In genomic region chr7:132472463-132473120, GRCh38 we compare ENCODE assay signal across 9 cellular contexts.
DNase-seq lines count a peak whose midpoint lies in the region; ATAC-seq and TF ChIP-seq lines count a peak whose summit lies in the region.
"Had no signal": no experiment of that assay in that cellular context is flagged by ENCODE, and none has a peak within 500 bp of the region (broad histone marks: within the 10 kb centered on the region; RNA-seq: fewer than 3 reads in every experiment).

No MANE protein-coding gene starts in this region.

- no peaks in the 10 kb centered on the region for H3K9me2 ChIP-seq in SK-N-SH

- peak overlapping the region in 1 of 2 experiments; percentile 63; a peak in 3 of 4 replicates for H3K27ac ChIP-seq in SK-N-SH (ENCODE audit: low read depth in 2 of 2, low read length in 1 of 2)

- H3K4me3 ChIP-seq in SK-N-SH (ENCODE audit: low read depth in 2 of 2, low read length in 1 of 2) = no peak overlapping the region
- no peak overlapping the region for H3K4me3 ChIP-seq in skeletal muscle cell (ENCODE audit: low read depth, low read length)
- no peak overlapping the region for H3K4me3 ChIP-seq in HAP-1

- H3K27me3 ChIP-seq in SK-N-SH (ENCODE audit: insufficient read depth) = peaks cover 3% of the 10 kb centered on the region; the same call in 1 of the 2 replicates
- no peaks in the 10 kb centered on the region for H3K27me3 ChIP-seq in HAP-1 (ENCODE audit: low read depth)

- H3K4me1 ChIP-seq in SK-N-SH (ENCODE audit: control insufficient read depth in 1 of 2, insufficient read depth in 2 of 2, low read depth in 1 of 2, low read length in 1 of 2) (peaks cover 14 to 60% of the 10 kb centered on the region in 2 experiments; a peak in 3 of 4 replicates), HAP-1 (no peaks in the 10 kb centered on the region)

- DNase-seq in H4 (ENCODE audit: low spot score) (peak; percentile 55), SK-N-SH (peak; percentile 77), Right ventricle myocardium superior (peak; percentile 78), skeletal muscle cell (ENCODE audit: low read depth) (peak; percentile 53), HAP-1 (ENCODE audit: low spot score in 2 of 2) (no peak), T-helper 9 cell (no peak)
- no peak for DNase-seq in activated CD4-positive, alpha-beta memory T cell treated with anti-CD3 and anti-CD28 coated beads for 36 hours
- DNase-seq: activated CD4-positive, alpha-beta T cell treated with anti-CD3 and anti-CD28 coated beads, Interleukin-2, amount 50 U/mL, for 4 hours had no signal

- no peak overlapping the region for H3K27ac Mint-ChIP-seq in activated CD4-positive, alpha-beta memory T cell treated with anti-CD3 and anti-CD28 coated beads for 36 hours

- H3K79me2 ChIP-seq in SK-N-SH (ENCODE audit: insufficient read depth) = no peaks in the 10 kb centered on the region

- H3K4me1 Mint-ChIP-seq in activated CD4-positive, alpha-beta memory T cell treated with anti-CD3 and anti-CD28 coated beads for 36 hours (ENCODE audit: low read depth) = peaks cover 11% of the 10 kb centered on the region

- 31% methylated on average over 10 of the region's 10 CpGs for WGBS in SK-N-SH (ENCODE audit: low lambda C conversion rate)

- H3K9me3 ChIP-seq in SK-N-SH (no peaks in the 10 kb centered on the region), HAP-1 (no peaks in the 10 kb centered on the region)

- H4K20me1 ChIP-seq in SK-N-SH (ENCODE audit: insufficient read depth) = no peaks in the 10 kb centered on the region

- H3K4me3 Mint-ChIP-seq in activated CD4-positive, alpha-beta memory T cell treated with anti-CD3 and anti-CD28 coated beads for 36 hours = no peak overlapping the region

- peak; percentile 98 for ATAC-seq in Right ventricle myocardium superior (ENCODE audit: poor library complexity)
- ATAC-seq in HG03039 (IDR thresholded peaks at IDR 0.05; ENCODE audit: unreplicated experiment) = no peak

- no peak overlapping the region for H3K4me2 ChIP-seq in SK-N-SH

- H3K36me3 ChIP-seq in SK-N-SH (replicated peaks in 1 of 2; ENCODE audit: control insufficient read depth in 1 of 2, insufficient read depth in 2 of 2, low read length in 1 of 2) (no peaks in the 10 kb centered on the region), HAP-1 (replicated peaks) (no peaks in the 10 kb centered on the region)

- TF ChIP-seq RAD21 in SK-N-SH (IDR thresholded peaks at IDR 0.05; ENCODE audit: low read length) = peak; percentile 29; the same call in 1 of the 2 replicates

- H3F3A ChIP-seq in SK-N-SH (replicated peaks; ENCODE audit: insufficient read depth) = no peaks in the 10 kb centered on the region

- in situ Hi-C loops in HAP-1 (cut with MboI; ENCODE audit: low sequenced_read_pairs) = no loop called here

- CTCF ChIA-PET in SK-N-SH (lab: Yijun Ruan, JAX) = interaction anchor here (1.3 to 2.8 kb wide), 12 partner anchors 8 to 527 kb away, joined by 3 to 13 read pairs (median 5); no protein-coding TSS in a partner anchor
- CTCF ChIA-PET in activated CD4-positive, alpha-beta memory T cell treated with anti-CD3 and anti-CD28 coated beads for 36 hours (lab: Charles Lee) = no interaction called here

- no peaks in the 10 kb centered on the region for H3K36me3 Mint-ChIP-seq in activated CD4-positive, alpha-beta memory T cell treated with anti-CD3 and anti-CD28 coated beads for 36 hours

- peaks cover 2% of the 10 kb centered on the region for H3K27me3 Mint-ChIP-seq in activated CD4-positive, alpha-beta memory T cell treated with anti-CD3 and anti-CD28 coated beads for 36 hours

- no peak overlapping the region for H2AFZ ChIP-seq in SK-N-SH (ENCODE audit: low read depth)

- H3K9ac ChIP-seq in SK-N-SH = no peak overlapping the region

- POLR2A ChIA-PET in SK-N-SH (lab: Yijun Ruan, JAX) = interaction anchor here (0.6 kb wide), 1 partner anchor 862 kb away, joined by 3 read pairs; no protein-coding TSS in a partner anchor
- POLR2A ChIA-PET in activated CD4-positive, alpha-beta memory T cell treated with anti-CD3 and anti-CD28 coated beads for 36 hours (lab: Charles Lee) = no interaction called here

- H3K9me3 Mint-ChIP-seq in activated CD4-positive, alpha-beta memory T cell treated with anti-CD3 and anti-CD28 coated beads for 36 hours = no peaks in the 10 kb centered on the region

- TF ChIP-seq CTCF in SK-N-SH (IDR thresholded peaks at IDR 0.05) = no peak

- peak in 1 of 2 experiments; percentile 84; a peak in 2 of 4 replicates for TF ChIP-seq EP300 in SK-N-SH (IDR thresholded peaks at IDR 0.05; ENCODE audit: borderline replicate concordance in 1 of 2, low read depth in 1 of 2, low read length in 1 of 2)

- intact Hi-C loops in Right ventricle myocardium superior (cut with DNase I) = no loop called here
- intact Hi-C loops in activated CD4-positive, alpha-beta memory T cell treated with anti-CD3 and anti-CD28 coated beads for 36 hours (cut with micrococcal nuclease) = no loop called here

TF ChIP-seq in SK-N-SH, 30 proteins besides CTCF, POLR2A, EP300 and RAD21 (continues in another document):
- no peak for TF ChIP-seq RXRA (IDR thresholded peaks at IDR 0.05; ENCODE audit: borderline replicate concordance, low read depth)
- no peak for TF ChIP-seq NFIC (IDR thresholded peaks at IDR 0.05; ENCODE audit: borderline replicate concordance)
- TF ChIP-seq MEF2A (IDR thresholded peaks at IDR 0.05; ENCODE audit: borderline replicate concordance, low read depth) = peak; percentile 81; the same call in 1 of the 2 replicates
- TF ChIP-seq TCF12 (IDR thresholded peaks at IDR 0.05) = peak; percentile 37; the same call in 1 of the 2 replicates
- no peak for TF ChIP-seq YY1 (IDR thresholded peaks at IDR 0.05; ENCODE audit: low read depth)
- TF ChIP-seq GABPA (IDR thresholded peaks at IDR 0.05; ENCODE audit: low read depth) = no peak
- TF ChIP-seq SMC3 (IDR thresholded peaks at IDR 0.05; ENCODE audit: low read depth, low read length) = peak; percentile 15; the same call in 1 of the 2 replicates
- no peak for TF ChIP-seq NRF1 (IDR thresholded peaks at IDR 0.05; ENCODE audit: low read depth, low read length)
- TF ChIP-seq FOXJ3 (CRISPR knock-in tag; IDR thresholded peaks at IDR 0.05) = peak; percentile 75; the same call in 1 of the 2 replicates
- TF ChIP-seq, protein P1, sequence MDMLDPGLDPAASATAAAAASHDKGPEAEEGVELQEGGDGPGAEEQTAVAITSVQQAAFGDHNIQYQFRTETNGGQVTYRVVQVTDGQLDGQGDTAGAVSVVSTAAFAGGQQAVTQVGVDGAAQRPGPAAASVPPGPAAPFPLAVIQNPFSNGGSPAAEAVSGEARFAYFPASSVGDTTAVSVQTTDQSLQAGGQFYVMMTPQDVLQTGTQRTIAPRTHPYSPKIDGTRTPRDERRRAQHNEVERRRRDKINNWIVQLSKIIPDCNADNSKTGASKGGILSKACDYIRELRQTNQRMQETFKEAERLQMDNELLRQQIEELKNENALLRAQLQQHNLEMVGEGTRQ (IDR thresholded peaks at IDR 0.05; ENCODE audit: borderline replicate concordance, low read depth, low read length) = no peak
- TF ChIP-seq TEAD4 (IDR thresholded peaks at IDR 0.05; ENCODE audit: borderline replicate concordance, insufficient read depth) = no peak
- TF ChIP-seq GATA2 (CRISPR knock-in tag; IDR thresholded peaks at IDR 0.05) = peak; percentile 54; the same call in 1 of the 2 replicates
- no peak for TF ChIP-seq TAF1 (IDR thresholded peaks at IDR 0.05; ENCODE audit: borderline replicate concordance, low read depth, low read length)
- 0 out of 2 replicates have a peak, but pooled peaks have one; percentile 23 for TF ChIP-seq FOSL2 (IDR thresholded peaks at IDR 0.05; ENCODE audit: borderline replicate concordance, low read depth)
- TF ChIP-seq JUND (IDR thresholded peaks at IDR 0.05) = 0 out of 2 replicates have a peak, but pooled peaks have one; percentile 12
- TF ChIP-seq, protein P2, sequence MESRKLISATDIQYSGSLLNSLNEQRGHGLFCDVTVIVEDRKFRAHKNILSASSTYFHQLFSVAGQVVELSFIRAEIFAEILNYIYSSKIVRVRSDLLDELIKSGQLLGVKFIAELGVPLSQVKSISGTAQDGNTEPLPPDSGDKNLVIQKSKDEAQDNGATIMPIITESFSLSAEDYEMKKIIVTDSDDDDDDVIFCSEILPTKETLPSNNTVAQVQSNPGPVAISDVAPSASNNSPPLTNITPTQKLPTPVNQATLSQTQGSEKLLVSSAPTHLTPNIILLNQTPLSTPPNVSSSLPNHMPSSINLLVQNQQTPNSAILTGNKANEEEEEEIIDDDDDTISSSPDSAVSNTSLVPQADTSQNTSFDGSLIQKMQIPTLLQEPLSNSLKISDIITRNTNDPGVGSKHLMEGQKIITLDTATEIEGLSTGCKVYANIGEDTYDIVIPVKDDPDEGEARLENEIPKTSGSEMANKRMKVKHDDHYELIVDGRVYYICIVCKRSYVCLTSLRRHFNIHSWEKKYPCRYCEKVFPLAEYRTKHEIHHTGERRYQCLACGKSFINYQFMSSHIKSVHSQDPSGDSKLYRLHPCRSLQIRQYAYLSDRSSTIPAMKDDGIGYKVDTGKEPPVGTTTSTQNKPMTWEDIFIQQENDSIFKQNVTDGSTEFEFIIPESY (IDR thresholded peaks at IDR 0.05; ENCODE audit: borderline replicate concordance, low read depth) = no peak
- no peak for TF ChIP-seq MAX (IDR thresholded peaks at IDR 0.05; ENCODE audit: low read depth)
- TF ChIP-seq PBX3 (IDR thresholded peaks at IDR 0.05) = peak; percentile 53

Comparison
In these comparisons a context has a peak if more than half of its experiments do, and no peak if none do; other contexts are left out.
1. DNase-seq: peak in H4 (single experiment), SK-N-SH (single experiment), Right ventricle myocardium superior (single experiment) and skeletal muscle cell (single experiment); none in HAP-1 (0 of 2), T-helper 9 cell (single experiment) and activated CD4-positive, alpha-beta memory T cell treated with anti-CD3 and anti-CD28 coated beads for 36 hours (single experiment).